ENCODE assay signal across 9 cellular contexts in genomic region chr10:86947840-86948239, GRCh38. TPM values are rescaled to one million over a fixed set of nuclear protein-coding genes. Genes with fewer than 3 reads are reported as not detected.
"Had no signal": no experiment of that assay in that cellular context is flagged by ENCODE, and none has a peak within 500 bp of the region (broad histone marks: within the 10 kb centered on the region; RNA-seq: fewer than 3 reads in every experiment).

No MANE protein-coding gene starts in this region.

RNA-seq across cellular contexts. Expression of gene MMRN2, which starts 9.6 kb away (rescaled TPM):
- total RNA-seq: activated CD4-positive, alpha-beta memory T cell treated with anti-CD3 and anti-CD28 coated beads, Interleukin-2, amount 10 ng/mL, durations not matched to agents 7 days and 5 days; activated CD4-positive, alpha-beta T cell treated with anti-CD3 and anti-CD28 coated beads for 36 hours; activated CD4-positive, alpha-beta T cell treated with anti-CD3 and anti-CD28 coated beads, Interleukin-2, amount 10 ng/mL, durations not matched to agents 24 days and 14 days; activated naive CD4-positive, alpha-beta T cell treated with anti-CD3 and anti-CD28 coated beads for 36 hours; activated naive CD4-positive, alpha-beta T cell treated with anti-CD3 and anti-CD28 coated beads, Interleukin-2, amount 50 U/mL, for 72 hours; activated naive CD8-positive, alpha-beta T cell treated with anti-CD3 and anti-CD28 coated beads, Interleukin-2, amount 10 ng/mL, durations not matched to agents 7 days and 5 days had no signal

RNA-seq across cellular contexts. Expression of gene SNCG, which starts 10.6 kb away (rescaled TPM):
- total RNA-seq: activated CD4-positive, alpha-beta memory T cell treated with anti-CD3 and anti-CD28 coated beads, Interleukin-2, amount 10 ng/mL, durations not matched to agents 7 days and 5 days; activated CD4-positive, alpha-beta T cell treated with anti-CD3 and anti-CD28 coated beads for 36 hours; activated naive CD8-positive, alpha-beta T cell treated with anti-CD3 and anti-CD28 coated beads, Interleukin-2, amount 10 ng/mL, durations not matched to agents 7 days and 5 days; activated T-helper 17 cell treated with anti-CD3 and anti-CD28 coated beads, Interleukin-2, amount 50 U/mL, for 72 hours had no signal

RNA-seq across cellular contexts. Expression of gene ADIRF, which starts 20.4 kb away (rescaled TPM):
- total RNA-seq: activated CD4-positive, alpha-beta memory T cell treated with anti-CD3 and anti-CD28 coated beads, Interleukin-2, amount 10 ng/mL, durations not matched to agents 7 days and 5 days; activated CD4-positive, alpha-beta T cell treated with anti-CD3 and anti-CD28 coated beads for 36 hours; activated CD4-positive, alpha-beta T cell treated with anti-CD3 and anti-CD28 coated beads, Interleukin-2, amount 10 ng/mL, durations not matched to agents 24 days and 14 days; activated naive CD4-positive, alpha-beta T cell treated with anti-CD3 and anti-CD28 coated beads for 36 hours; activated naive CD4-positive, alpha-beta T cell treated with anti-CD3 and anti-CD28 coated beads, Interleukin-2, amount 50 U/mL, for 72 hours; activated naive CD8-positive, alpha-beta T cell treated with anti-CD3 and anti-CD28 coated beads, Interleukin-2, amount 10 ng/mL, durations not matched to agents 7 days and 5 days; activated T-helper 17 cell treated with anti-CD3 and anti-CD28 coated beads, Interleukin-2, amount 50 U/mL, for 72 hours; cardiac muscle cell had no signal
- polyA plus RNA-seq: SK-N-SH had no signal
